In genomic region chr2:62137431-62137830, GRCh38 we compare ENCODE assay signal across 15 cellular contexts.
"Had no signal": no experiment of that assay in that cellular context is flagged by ENCODE, and none has a peak within 500 bp of the region (broad histone marks: within the 10 kb centered on the region; RNA-seq: fewer than 3 reads in every experiment).

No MANE protein-coding gene starts in this region.

- H3K27ac Mint-ChIP-seq: activated CD4-positive, alpha-beta memory T cell treated with anti-CD3 and anti-CD28 coated beads for 36 hours; activated naive CD8-positive, alpha-beta T cell treated with anti-CD3 and anti-CD28 coated beads for 36 hours; nephron progenitor cell had no signal

- ATAC-seq: upper lobe of right lung had no signal

- H3K4me1 ChIP-seq: colonic mucosa had no signal

- H3K4me3 Mint-ChIP-seq: activated CD4-positive, alpha-beta memory T cell treated with anti-CD3 and anti-CD28 coated beads for 36 hours; activated naive CD8-positive, alpha-beta T cell treated with anti-CD3 and anti-CD28 coated beads for 36 hours; nephron progenitor cell had no signal

- DNase-seq: activated CD4-positive, alpha-beta memory T cell treated with anti-CD3 and anti-CD28 coated beads for 36 hours; activated CD4-positive, alpha-beta T cell treated with anti-CD3 and anti-CD28 coated beads for 1 hour; activated gamma-delta T cell; activated naive CD8-positive, alpha-beta T cell treated with anti-CD3 and anti-CD28 coated beads for 36 hours; activated T-cell treated with anti-CD3 and anti-CD28 coated beads, Interleukin-2, amount 50 U/mL, for 48 hours; colonic mucosa; hippocampal formation; mammary epithelial cell; nephron progenitor cell; sigmoid colon; stimulated activated CD4-positive, alpha-beta T cell treated with anti-CD3 and anti-CD28 coated beads, Interleukin-12 subunit alpha, Interleukin-12 subunit beta, amount 100 ng/mL, for 4 hours; stimulated activated naive CD4-positive, alpha-beta T cell; T1000; upper lobe of right lung had no signal

- H3K27me3 Mint-ChIP-seq: activated CD4-positive, alpha-beta memory T cell treated with anti-CD3 and anti-CD28 coated beads for 36 hours; activated naive CD8-positive, alpha-beta T cell treated with anti-CD3 and anti-CD28 coated beads for 36 hours had no signal

- H3K4me3 ChIP-seq: ascending aorta, colonic mucosa, sigmoid colon, upper lobe of right lung had no signal

- H3K27me3 ChIP-seq: ascending aorta, colonic mucosa, sigmoid colon, upper lobe of right lung had no signal

- H3K9me3 Mint-ChIP-seq: activated CD4-positive, alpha-beta memory T cell treated with anti-CD3 and anti-CD28 coated beads for 36 hours; nephron progenitor cell had no signal

- H3K36me3 ChIP-seq: colonic mucosa, upper lobe of right lung had no signal

- H3K27ac ChIP-seq: ascending aorta, colonic mucosa, sigmoid colon, upper lobe of right lung had no signal

- H3K9me3 ChIP-seq: ascending aorta, colonic mucosa, sigmoid colon, upper lobe of right lung had no signal

- H3K4me1 Mint-ChIP-seq: nephron progenitor cell had no signal
